In genomic region chr7:128274246-128274889, GRCh38 we compare ENCODE assay signal across 14 cellular contexts. TPM values are rescaled to one million over a fixed set of nuclear protein-coding genes. Genes with fewer than 3 reads are reported as not detected.
DNase-seq lines count a peak whose midpoint lies in the region; ATAC-seq, FAIRE-seq and TF ChIP-seq lines count a peak whose summit lies in the region.
"Had no signal": no experiment of that assay in that cellular context is flagged by ENCODE, and none has a peak within 500 bp of the region (broad histone marks: within the 10 kb centered on the region; RNA-seq: fewer than 3 reads in every experiment).

No MANE protein-coding gene starts in this region.

- H3K36me3 ChIP-seq in GM23338 (ENCODE audit: insufficient read depth) (no peaks in the 10 kb centered on the region), small intestine (ENCODE audit: control insufficient read depth in 2 of 2, insufficient read depth in 2 of 2, low read length in 2 of 2) (no peaks in the 10 kb centered on the region), testis (ENCODE audit: low read depth, missing control alignments) (no peaks in the 10 kb centered on the region)
- H3K36me3 ChIP-seq: BLaER1 treated with 17β-estradiol and CSF1 and Interleukin-3, amounts not matched to agents 10 nM and 100 nM had no signal

- H3K4me1 Mint-ChIP-seq in GM23338 (peaks cover 27% of the 10 kb centered on the region), T-helper 17 cell (peaks cover 2% of the 10 kb centered on the region)

- DNase-seq in GM23338 (ENCODE audit: low spot score) (no peak), T-helper 17 cell (no peak), mesenteric fat pad (ENCODE audit: low spot score) (peak; percentile 68), small intestine (peak; percentile 56), testis (no peak)
- no peak for DNase-seq in stimulated activated naive CD4-positive, alpha-beta T cell (lab: John Stamatoyannopoulos, UW)
- DNase-seq: 8988T; CD4-positive, CD25-positive, alpha-beta regulatory T cell; H9 had no signal

- H3K4me1 ChIP-seq in GM23338 (ENCODE audit: insufficient read depth) (peaks cover 28% of the 10 kb centered on the region), small intestine (ENCODE audit: control insufficient read depth in 2 of 2, insufficient read depth in 1 of 2, low read depth in 1 of 2, low read length in 1 of 2) (no peaks in the 10 kb centered on the region), testis (peaks cover 6% of the 10 kb centered on the region)

- no peak overlapping the region for H3K4me3 Mint-ChIP-seq in GM23338
- no peak overlapping the region for H3K4me3 Mint-ChIP-seq in T-helper 17 cell
- H3K4me3 Mint-ChIP-seq: CD4-positive, CD25-positive, alpha-beta regulatory T cell had no signal

- H3K27me3 Mint-ChIP-seq in GM23338 (ENCODE audit: insufficient read depth, low read depth, poor library complexity), result peaks cover 12% of the 10 kb centered on the region
- peaks cover 27% of the 10 kb centered on the region for H3K27me3 Mint-ChIP-seq in T-helper 17 cell

- no peak for TF ChIP-seq CTCF in GM23338 (conservative IDR thresholded peaks at IDR 0.05; ENCODE audit: low read depth in 2 of 2)
- no peak for TF ChIP-seq CTCF in testis (IDR thresholded peaks at IDR 0.05)

- WGBS in small intestine, 3 donors, result 40 to 60% (median 47%) methylated on average over 4 of the region's 4 CpGs
- WGBS in testis, 2 donors, result 76 to 80% methylated on average over 4 of the region's 4 CpGs

- no peak for TF ChIP-seq POLR2A in testis (IDR thresholded peaks at IDR 0.05)

- peaks cover 6% of the 10 kb centered on the region; the same call in 2 of the 3 replicates for H3K9me3 Mint-ChIP-seq in GM23338

- peaks cover 4% of the 10 kb centered on the region; the same call in 1 of the 2 replicates for H3K9me2 ChIP-seq in GM23338 (ENCODE audit: insufficient read depth)

- H4K20me1 ChIP-seq in GM23338 (replicated peaks; ENCODE audit: insufficient read depth), result no peaks in the 10 kb centered on the region
- H4K20me1 ChIP-seq: BLaER1 treated with 17β-estradiol and CSF1 and Interleukin-3, amounts not matched to agents 10 nM and 100 nM had no signal

- H3K27ac Mint-ChIP-seq in GM23338, result no peak overlapping the region
- H3K27ac Mint-ChIP-seq in T-helper 17 cell, result peak overlapping the region; percentile 65
- H3K27ac Mint-ChIP-seq: CD4-positive, CD25-positive, alpha-beta regulatory T cell; IgD-negative memory B cell had no signal

- H3K27ac ChIP-seq in GM23338 (ENCODE audit: low read depth) (no peak overlapping the region), small intestine (ENCODE audit: low read depth in 1 of 2, low read length in 1 of 2) (no peak overlapping the region), testis (no peak overlapping the region)
- H3K27ac ChIP-seq: BLaER1 treated with 17β-estradiol and CSF1 and Interleukin-3, amounts not matched to agents 10 nM and 100 nM had no signal

- no peaks in the 10 kb centered on the region for H3K79me2 ChIP-seq in GM23338 (replicated peaks; ENCODE audit: insufficient read depth)

- no peak overlapping the region for H2AFZ ChIP-seq in GM23338

- no peak for ATAC-seq in GM23338
- no peak for ATAC-seq in T-helper 17 cell
- no peak for ATAC-seq in GM18520 (IDR thresholded peaks at IDR 0.05; ENCODE audit: unreplicated experiment)

- H3K27me3 ChIP-seq in GM23338 (ENCODE audit: insufficient read depth) (peaks cover 30% of the 10 kb centered on the region), small intestine (ENCODE audit: control insufficient read depth in 2 of 2, insufficient read depth in 2 of 2, low read length in 2 of 2) (peaks cover 3 to 10% of the 10 kb centered on the region in 2 donors), testis (no peaks in the 10 kb centered on the region)
- H3K27me3 ChIP-seq: BLaER1 treated with 17β-estradiol and CSF1 and Interleukin-3, amounts not matched to agents 10 nM and 100 nM had no signal

- no peak overlapping the region for H3K4me3 ChIP-seq in GM23338
- no peak overlapping the region for H3K4me3 ChIP-seq in small intestine (ENCODE audit: low read depth in 1 of 2, low read length in 2 of 2)
- no peak overlapping the region for H3K4me3 ChIP-seq in testis
- H3K4me3 ChIP-seq: BLaER1 treated with 17β-estradiol and CSF1 and Interleukin-3, amounts not matched to agents 10 nM and 100 nM had no signal

- FAIRE-seq in small intestine (lab: Jason Lieb, UNC), result no peak

- 0 out of 2 replicates have a peak overlapping the region, but pooled peaks have one; percentile 14 for H3K4me2 ChIP-seq in GM23338
- H3K4me2 ChIP-seq: BLaER1 treated with 17β-estradiol and CSF1 and Interleukin-3, amounts not matched to agents 10 nM and 100 nM had no signal

- 0 out of 2 replicates have a peak, but pooled peaks cover 10% of the 10 kb centered on the region for H3F3A ChIP-seq in GM23338 (replicated peaks; ENCODE audit: low read depth)

- H3K9me3 ChIP-seq in T-helper 17 cell (ENCODE audit: control insufficient read depth, low read length, poor library complexity, severe bottlenecking) (no peaks in the 10 kb centered on the region), small intestine (ENCODE audit: control insufficient read depth, low read depth) (no peaks in the 10 kb centered on the region), testis (no peaks in the 10 kb centered on the region)

- H3K36me3 Mint-ChIP-seq in GM23338 (ENCODE audit: low read depth) (peaks cover 4% of the 10 kb centered on the region; the same call in 2 of the 3 replicates), T-helper 17 cell (ENCODE audit: low read depth) (no peaks in the 10 kb centered on the region)

- intact Hi-C loops in testis (cut with DNase I; ENCODE audit: low total_unique reads), result no loop called here

TF ChIP-seq in GM23338, 12 proteins besides CTCF, POLR2A, EP300 and RAD21:
- TF ChIP-seq ZNF114 (CRISPR knock-in tag; IDR thresholded peaks at IDR 0.05) (no peak), POLR2AphosphoS5 (IDR thresholded peaks at IDR 0.05; ENCODE audit: low read depth) (no peak), EZH2phosphoT487 (IDR thresholded peaks at IDR 0.05; ENCODE audit: unreplicated experiment) (no peak)
TF ChIP-seq in GM23338: peak in this region for 0.

RNA-seq across cellular contexts. Expression of gene LEP, which starts 33.3 kb away (rescaled TPM):
- not detected in 2 replicates for total RNA-seq in GM23338 (2014; rRNA removed; shearing (Covaris generic))
- not detected in 2 replicates for polyA plus RNA-seq in GM23338 (2016; fragmentation: Nextera tagmentation; extraction: Ambion mirVana)
- total RNA-seq in T-helper 17 cell, result not detected
- 784 TPM for total RNA-seq in mesenteric fat pad
- polyA plus RNA-seq in small intestine, result under 1 TPM in 1 of 3 donors, not detected in 2; 0.25 TPM
- total RNA-seq in testis, result under 1 TPM; 0.31 to 0.55 TPM
- polyA plus RNA-seq in testis (ENCODE audit: insufficient read depth, low read depth, low replicate concordance), result 0.46 TPM
- total RNA-seq: CD4-positive, CD25-positive, alpha-beta regulatory T cell; Daoy; H9; HT-29 had no signal
- polyA plus RNA-seq: CD4-positive, CD25-positive, alpha-beta regulatory T cell; IgD-negative memory B cell had no signal

Comparison
In these comparisons a context has a peak if more than half of its experiments do, and no peak if none do; other contexts are left out.
1. DNase-seq: peak in mesenteric fat pad (single experiment) and small intestine (single experiment); none in GM23338 (single experiment), T-helper 17 cell (0 of 3), stimulated activated naive CD4-positive, alpha-beta T cell (0 of 6) and testis (single experiment).
2. RNA of gene LEP, which starts 33.3 kb away (total RNA-seq): 784 TPM in mesenteric fat pad (single experiment); 0.31 to 0.55 TPM in testis, not detected in GM23338 and not detected in T-helper 17 cell; every median in the first group is over 100 times any median in the second.